20 cellular contexts compared by ENCODE assay signal in genomic region chr3:47978386-47978785, GRCh38.
"Had no signal": no experiment of that assay in that cellular context is flagged by ENCODE, and none has a peak within 500 bp of the region (broad histone marks: within the 10 kb centered on the region; RNA-seq: fewer than 3 reads in every experiment).

No MANE protein-coding gene starts in this region.

- H3K27me3 ChIP-seq: heart left ventricle, neural progenitor cell, pancreas, right lobe of liver, tibial artery, upper lobe of right lung, vagina had no signal

- ATAC-seq: heart left ventricle; lower lobe of right lung; natural killer cell treated with Interleukin-12 subunit alpha and Interleukin-12 subunit beta and Interleukin-15 and Interleukin-18, amount 100 ng/mL, for 72 hours; pancreas; right lobe of liver; stimulated activated memory B cell treated with anti-CD40 and anti-IgM and Interleukin-4, amounts not matched to agents 10 μg/mL and 1 μg/mL and 100 μg/mL, for 72 hours; upper lobe of right lung had no signal

- H3K9me3 ChIP-seq: heart left ventricle, left ventricle myocardium inferior, lower lobe of right lung, pancreas, right lobe of liver, tibial artery, upper lobe of right lung, vagina had no signal

- H3K36me3 ChIP-seq: lower lobe of right lung, neural progenitor cell, pancreas, right lobe of liver, tibial artery, upper lobe of right lung, vagina had no signal

- H3K4me3 ChIP-seq: heart left ventricle, left ventricle myocardium inferior, lower lobe of right lung, neural progenitor cell, pancreas, right lobe of liver, tibial artery, upper lobe of right lung, vagina had no signal

- H3K27ac ChIP-seq: heart left ventricle, left ventricle myocardium inferior, lower lobe of right lung, neural progenitor cell, pancreas, right lobe of liver, tibial artery, upper lobe of right lung, vagina had no signal

- DNase-seq: dermis blood vessel endothelial cell; erythroblast; foreskin melanocyte; heart left ventricle; hippocampal formation; left ventricle myocardium inferior; lower lobe of right lung; midbrain; nucleus accumbens; pancreas; right lobe of liver; stimulated activated CD4-positive, alpha-beta T cell treated with anti-CD3 and anti-CD28 coated beads, Interleukin-15, amount 100 ng/mL, for 24 hours; stimulated activated CD4-positive, alpha-beta T cell treated with anti-CD3 and anti-CD28 coated beads, Interleukin-1b, Interleukin-23, amount 100 ng/mL, for 48 hours; stimulated activated CD4-positive, alpha-beta T cell treated with anti-CD3 and anti-CD28 coated beads, Interleukin-4, amount 100 ng/mL, for 24 hours; tibial artery; upper lobe of right lung had no signal

- H3K4me1 ChIP-seq: lower lobe of right lung, neural progenitor cell, right lobe of liver, upper lobe of right lung had no signal
